ENCODE assay signal across 15 cellular contexts in the genomic region with DNA sequence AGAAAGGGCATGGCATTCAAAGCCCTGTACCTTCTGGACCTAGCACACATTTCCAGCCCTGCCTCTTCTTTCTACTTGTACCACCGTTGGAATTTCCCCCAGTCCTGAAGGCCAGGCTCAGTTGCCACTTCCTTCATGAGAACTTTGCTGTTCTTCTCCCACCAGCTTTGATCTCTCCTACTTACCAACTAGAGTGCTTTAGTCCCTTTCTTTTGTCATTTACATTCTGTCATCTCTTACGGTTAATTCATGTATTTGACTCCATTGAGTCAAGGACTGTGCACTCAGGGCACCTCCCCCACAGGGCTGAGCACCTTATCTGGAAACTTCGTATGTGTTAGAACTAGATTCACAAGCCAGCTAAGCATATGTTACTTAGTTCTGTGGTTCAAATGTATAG. TPM values are rescaled to one million over a fixed set of nuclear protein-coding genes. Genes with fewer than 3 reads are reported as not detected.
A peak's percentile ranks its signal among the peaks of the same experiment; 100 is the strongest.
DNase-seq lines count a peak whose midpoint lies in the region; ATAC-seq and TF ChIP-seq lines count a peak whose summit lies in the region.
"Had no signal": no experiment of that assay in that cellular context is flagged by ENCODE, and none has a peak within 500 bp of the region (broad histone marks: within the 10 kb centered on the region; RNA-seq: fewer than 3 reads in every experiment).

No MANE protein-coding gene starts in this region.

- H3K27ac Mint-ChIP-seq in CD4-positive, alpha-beta T cell = peak overlapping the region; percentile 96
- H3K27ac Mint-ChIP-seq: nephron progenitor cell had no signal

- no TSS peak for BruUV-seq in PC-9 (replicated peaks; lab: Mats Ljungman, UMichigan)

- no peaks in the 10 kb centered on the region for H3K36me3 ChIP-seq in PC-9 (ENCODE audit: low read depth)
- H3K36me3 ChIP-seq in aorta (ENCODE audit: control insufficient read depth in 1 of 2, insufficient read depth in 2 of 2, low read length in 1 of 2) = no peaks in the 10 kb centered on the region

- H4K20me1 ChIP-seq in PC-9 (ENCODE audit: insufficient read depth) = no peaks in the 10 kb centered on the region

- H3K4me3 Mint-ChIP-seq in CD4-positive, alpha-beta T cell = peak overlapping the region; percentile 47
- H3K4me3 Mint-ChIP-seq: nephron progenitor cell had no signal

- no peak for ATAC-seq in CD4-positive, alpha-beta T cell (ENCODE audit: poor library complexity)
- no peak for ATAC-seq in aorta (ENCODE audit: low FRiP score)
- ATAC-seq: Right ventricle myocardium inferior had no signal

- peaks cover 25% of the 10 kb centered on the region for H3K4me1 ChIP-seq in PC-9 (replicated peaks; ENCODE audit: insufficient read depth)
- H3K4me1 ChIP-seq in aorta (ENCODE audit: control insufficient read depth in 1 of 2, insufficient read depth in 2 of 2, low read length in 2 of 2) = no peaks in the 10 kb centered on the region

- peaks cover 10% of the 10 kb centered on the region for H3F3A ChIP-seq in PC-9 (ENCODE audit: insufficient read depth, low read depth)

- no peak overlapping the region for H2AFZ ChIP-seq in PC-9

- no peaks in the 10 kb centered on the region for H3K27me3 Mint-ChIP-seq in CD4-positive, alpha-beta T cell

- H3K9me2 ChIP-seq in PC-9 (ENCODE audit: insufficient read depth) = no peaks in the 10 kb centered on the region

- no peaks in the 10 kb centered on the region for H3K79me2 ChIP-seq in PC-9 (ENCODE audit: low read depth)

- no peak overlapping the region for H3K4me2 ChIP-seq in PC-9

- H3K9me3 Mint-ChIP-seq in CD4-positive, alpha-beta T cell = no peaks in the 10 kb centered on the region
- H3K9me3 Mint-ChIP-seq: nephron progenitor cell had no signal

- DNase-seq in CD4-positive, alpha-beta T cell = peak in 6 of 10 experiments; percentile 13 to 48 (median 32)
- DNase-seq in activated CD4-positive, CD25-positive, alpha-beta regulatory T cell treated with anti-CD3 and anti-CD28 coated beads, Interleukin-2, amount 50 U/mL, for 72 hours = peak; percentile 45
- peak; percentile 39 for DNase-seq in activated gamma-delta T cell treated with anti-CD3 and anti-CD28 coated beads, Interleukin-2, amount 50 U/mL, for 16 hours (ENCODE audit: low read depth)
- peak; percentile 82 for DNase-seq in stimulated activated CD4-positive, alpha-beta T cell treated with anti-CD3 and anti-CD28 coated beads, Interleukin-1b, Interleukin-23, amount 100 ng/mL, for 48 hours
- DNase-seq in PC-9 (no peak), aorta (no peak), SKM-1 treated with dmso at 0.1 percent for 144 hours (lab: John Stamatoyannopoulos, UW; ENCODE audit: unreplicated experiment) (no peak), OCI-M2 (lab: John Stamatoyannopoulos, UW; ENCODE audit: unreplicated experiment) (no peak)
- DNase-seq: IMR-90, kidney, NCI-H345, nephron progenitor cell, small intestine had no signal

- TF ChIP-seq CTCF in CD4-positive, alpha-beta T cell (IDR thresholded peaks at IDR 0.05) = no peak
- no peak for TF ChIP-seq CTCF in PC-9 (conservative IDR thresholded peaks at IDR 0.05)

- CTCF ChIA-PET in CD4-positive, alpha-beta T cell (lab: Charles Lee) = interaction anchor here (0.8 to 5.8 kb wide), 3 partner anchors 20 to 72 kb away, joined by 3 to 33 read pairs (median 3); a partner anchor contains a TSS
- CTCF ChIA-PET in PC-9 (lab: Charles Lee) = no interaction called here

- H3K4me1 Mint-ChIP-seq in CD4-positive, alpha-beta T cell (ENCODE audit: low read depth) = peaks cover 70% of the 10 kb centered on the region
- H3K4me1 Mint-ChIP-seq: nephron progenitor cell had no signal

- WGBS in aorta, 2 donors = 66 to 67% methylated on average over 3 of the region's 3 CpGs

- H3K4me3 ChIP-seq in PC-9 = no peak overlapping the region
- no peak overlapping the region for H3K4me3 ChIP-seq in aorta (ENCODE audit: low read length in 2 of 2)

- H3K9me3 ChIP-seq in CD4-positive, alpha-beta T cell (ENCODE audit: control insufficient read depth, low read length) = no peaks in the 10 kb centered on the region
- H3K9me3 ChIP-seq in PC-9 (ENCODE audit: insufficient read depth, low read depth) (no peaks in the 10 kb centered on the region), aorta (ENCODE audit: control insufficient read depth, low read length) (peaks cover 2% of the 10 kb centered on the region)

- POLR2A ChIA-PET in CD4-positive, alpha-beta T cell (lab: Charles Lee) = interaction anchor here (0.6 to 2.2 kb wide), 6 partner anchors 8 to 1120 kb away, joined by 4 to 35 read pairs (median 6); a partner anchor contains a TSS
- POLR2A ChIA-PET in PC-9 (lab: Charles Lee; ENCODE audit: unreplicated experiment) = no interaction called here

- H3K36me3 Mint-ChIP-seq in CD4-positive, alpha-beta T cell (ENCODE audit: low read depth) = peaks cover 24% of the 10 kb centered on the region

- peak overlapping the region; percentile 86 for H3K27ac ChIP-seq in CD4-positive, alpha-beta T cell (ENCODE audit: low read depth, low read length)
- H3K27ac ChIP-seq in PC-9 (no peak overlapping the region), aorta (ENCODE audit: low read depth in 1 of 2, low read length in 2 of 2) (no peak overlapping the region)

- no peaks in the 10 kb centered on the region for H3K27me3 ChIP-seq in CD4-positive, alpha-beta T cell (ENCODE audit: control insufficient read depth, insufficient read depth, low read length)
- H3K27me3 ChIP-seq in PC-9 (ENCODE audit: insufficient read depth, low read depth) (no peaks in the 10 kb centered on the region), aorta (ENCODE audit: control insufficient read depth in 1 of 2, insufficient read depth in 2 of 2, low read length in 1 of 2) (peaks cover 0 to 2% of the 10 kb centered on the region in 2 donors)

- intact Hi-C loops in CD4-positive, alpha-beta T cell (cut with DNase I, micrococcal nuclease) = loop anchor here in 1 of 2 experiments (2.0 to 10.0 kb wide), 2 partner anchors 25 to 189 kb away; a partner anchor contains a TSS
- intact Hi-C loops in PC-9 (cut with micrococcal nuclease; ENCODE audit: unreplicated experiment) = no loop called here
- intact Hi-C loops in aorta (cut with DNase I) = no loop called here

RNA-seq across cellular contexts. Expression of a gene that starts 26.3 kb away (rescaled TPM):
- 100 to 1,000 TPM; 143 to 146 TPM for total RNA-seq in CD4-positive, alpha-beta T cell
- 14.4 and 18.6 TPM in 2 replicates for total RNA-seq in PC-9 (2021)
- total RNA-seq in aorta = 1 to 10 TPM; 1.3 to 1.7 TPM
- 1 to 10 TPM in 1 of 2 donors, under 1 TPM in 1; 0.36 to 1.4 TPM for polyA plus RNA-seq in aorta
- total RNA-seq: IMR-90 had no signal
- polyA plus RNA-seq: AG04450, IMR-90 had no signal

Comparison
In these comparisons a context has a peak if more than half of its experiments do, and no peak if none do; other contexts are left out.
1. DNase-seq: peak in CD4-positive, alpha-beta T cell (6 of 10), activated CD4-positive, CD25-positive, alpha-beta regulatory T cell treated with anti-CD3 and anti-CD28 coated beads, Interleukin-2, amount 50 U/mL, for 72 hours (single experiment), activated gamma-delta T cell treated with anti-CD3 and anti-CD28 coated beads, Interleukin-2, amount 50 U/mL, for 16 hours (single experiment) and stimulated activated CD4-positive, alpha-beta T cell treated with anti-CD3 and anti-CD28 coated beads, Interleukin-1b, Interleukin-23, amount 100 ng/mL, for 48 hours (single experiment); none in PC-9 (0 of 2), aorta (0 of 2), SKM-1 treated with dmso at 0.1 percent for 144 hours (single experiment) and OCI-M2 (single experiment).